8 cellular contexts compared by ENCODE assay signal in genomic region chr11:119030329-119031047, GRCh38. TPM values are rescaled to one million over a fixed set of nuclear protein-coding genes. Genes with fewer than 3 reads are reported as not detected.
DNase-seq lines count a peak whose midpoint lies in the region; ATAC-seq and TF ChIP-seq lines count a peak whose summit lies in the region.

Gene SLC37A4 (minus strand): TSS chr11:119030877.

- no peaks in the 10 kb centered on the region for H3K27me3 ChIP-seq in mononuclear cell (ENCODE audit: insufficient read depth, low read length)

- ATAC-seq in GM21529 (IDR thresholded peaks at IDR 0.05; ENCODE audit: unreplicated experiment) = peak; percentile 82

- DNase-seq in DMS 273 treated with DMSO at 0.1 percent for 48 hours (lab: John Stamatoyannopoulos, UW) (peak; percentile 83), OCI-M2 (lab: John Stamatoyannopoulos, UW; ENCODE audit: unreplicated experiment) (peak; percentile 82), activated T-cell treated with anti-CD3 and anti-CD28 coated beads for 4 hours (peak; percentile 99), epithelial cell of esophagus (ENCODE audit: low read depth) (peak; percentile 99)
- peak; percentile 98 to 99 for DNase-seq in stimulated activated CD8-positive, alpha-beta memory T cell treated with anti-CD3 and anti-CD28 coated beads, Interleukin-4, amount 100 ng/mL, for 1 hour (ENCODE audit: low read depth in 2 of 2, low spot score in 1 of 2)

- TF ChIP-seq CTCF in epithelial cell of esophagus (IDR thresholded peaks at IDR 0.05; ENCODE audit: insufficient read depth, low read depth, low read length, missing control alignments) = peak; percentile 86

- peaks cover 19% of the 10 kb centered on the region for H3K4me1 ChIP-seq in mononuclear cell (ENCODE audit: insufficient read depth, low read length)

- H3K27ac Mint-ChIP-seq in IgD-negative memory B cell = peak within 1 kb of the TSS; percentile 59 to 92 (median 85)

- no peaks in the 10 kb centered on the region for H3K27me3 Mint-ChIP-seq in IgD-negative memory B cell

- H3K4me1 Mint-ChIP-seq in IgD-negative memory B cell = peaks cover 7 to 13% (median 12%) of the 10 kb centered on the region in 3 donors

- peak within 1 kb of the TSS; percentile 86 to 94 (median 89) for H3K4me3 Mint-ChIP-seq in IgD-negative memory B cell

- H3K4me3 ChIP-seq in epithelial cell of esophagus (ENCODE audit: low read length) = peak within 1 kb of the TSS; percentile 88
- H3K4me3 ChIP-seq in mononuclear cell (ENCODE audit: low read length) = peak within 1 kb of the TSS; percentile 76

- H3K9me3 ChIP-seq in mononuclear cell (ENCODE audit: low read depth, low read length) = no peaks in the 10 kb centered on the region

- H3K9me3 Mint-ChIP-seq in IgD-negative memory B cell = no peaks in the 10 kb centered on the region

- no peaks in the 10 kb centered on the region for H3K36me3 Mint-ChIP-seq in IgD-negative memory B cell

RNA-seq across cellular contexts. Expression of gene SLC37A4, which starts in this region (rescaled TPM):
- polyA plus RNA-seq in IgD-negative memory B cell = 10.9 TPM
- 2.4 TPM for total RNA-seq in mononuclear cell

Comparison
In these comparisons a context has a peak if more than half of its experiments do, and no peak if none do; other contexts are left out.
1. Peak in every context shown above with its lines: DNase-seq, ATAC-seq and H3K4me3 ChIP-seq.